ENCODE assay signal across 8 cellular contexts in genomic region chr3:100402150-100402706, GRCh38.
DNase-seq lines count a peak whose midpoint lies in the region; ATAC-seq lines count a peak whose summit lies in the region.

No MANE protein-coding gene starts in this region.

- peak overlapping the region; percentile 97 for H3K27ac Mint-ChIP-seq in T-helper 2 cell treated with Interferon-gamma antibody and Interleukin-4, amounts not matched to agents 5 μg/mL and 100 μg/mL, for 36 hours
- H3K27ac Mint-ChIP-seq in activated naive CD8-positive, alpha-beta T cell treated with anti-CD3 and anti-CD28 coated beads, Interleukin-2, amount 50 U/mL, for 24 hours, result peak overlapping the region; percentile 98

- H3K4me1 ChIP-seq in iPS-20b (ENCODE audit: insufficient read depth, low read length) (peaks cover 5% of the 10 kb centered on the region; the same call in 1 of the 2 replicates), subcutaneous abdominal adipose tissue (ENCODE audit: control insufficient read depth in 5 of 5, insufficient read depth in 5 of 5, low read length in 5 of 5) (peaks cover 0 to 51% (median 40%) of the 10 kb centered on the region in 5 donors)

- H3K36me3 ChIP-seq in iPS-20b (ENCODE audit: insufficient read depth, low read depth, low read length) (no peaks in the 10 kb centered on the region), subcutaneous abdominal adipose tissue (ENCODE audit: control insufficient read depth in 5 of 5, insufficient read depth in 5 of 5, low read length in 5 of 5) (no peaks in the 10 kb centered on the region)

- no peak for ATAC-seq in activated naive CD8-positive, alpha-beta T cell treated with anti-CD3 and anti-CD28 coated beads, Interleukin-2, amount 50 U/mL, for 24 hours
- ATAC-seq in GM21619 (IDR thresholded peaks at IDR 0.05; ENCODE audit: unreplicated experiment) (no peak), GM19467 (IDR thresholded peaks at IDR 0.05; ENCODE audit: unreplicated experiment) (no peak)

- no peak for DNase-seq in T-helper 2 cell treated with Interferon-gamma antibody and Interleukin-4, amounts not matched to agents 5 μg/mL and 100 μg/mL, for 36 hours (ENCODE audit: low spot score)
- DNase-seq in T-helper 2 cell (no peak), NCI-H1694 treated with DMSO at 0.1 percent for 48 hours (lab: John Stamatoyannopoulos, UW) (peak; percentile 26)
- no peak for DNase-seq in activated naive CD8-positive, alpha-beta T cell treated with anti-CD3 and anti-CD28 coated beads, Interleukin-2, amount 50 U/mL, for 24 hours

- H3K27ac ChIP-seq in iPS-20b (ENCODE audit: low read length), result peak overlapping the region; percentile 93
- H3K27ac ChIP-seq in subcutaneous abdominal adipose tissue (ENCODE audit: low read depth, low read length), result peak overlapping the region; percentile 98

- H3K36me3 Mint-ChIP-seq in T-helper 2 cell treated with Interferon-gamma antibody and Interleukin-4, amounts not matched to agents 5 μg/mL and 100 μg/mL, for 36 hours (ENCODE audit: low read depth), result peaks cover 20% of the 10 kb centered on the region
- peaks cover 33% of the 10 kb centered on the region for H3K36me3 Mint-ChIP-seq in activated naive CD8-positive, alpha-beta T cell treated with anti-CD3 and anti-CD28 coated beads, Interleukin-2, amount 50 U/mL, for 24 hours (ENCODE audit: low read depth)

- H3K4me3 ChIP-seq in iPS-20b (ENCODE audit: low read length), result peak overlapping the region; percentile 81
- H3K4me3 ChIP-seq in subcutaneous abdominal adipose tissue (ENCODE audit: low read depth in 1 of 5, low read length in 5 of 5), result peak overlapping the region; percentile 91 to 99 (median 96)

- peaks cover 12% of the 10 kb centered on the region for H3K9me3 Mint-ChIP-seq in T-helper 2 cell treated with Interferon-gamma antibody and Interleukin-4, amounts not matched to agents 5 μg/mL and 100 μg/mL, for 36 hours
- H3K9me3 Mint-ChIP-seq in activated naive CD8-positive, alpha-beta T cell treated with anti-CD3 and anti-CD28 coated beads, Interleukin-2, amount 50 U/mL, for 24 hours, result peaks cover 5% of the 10 kb centered on the region

- H3K4me1 Mint-ChIP-seq in T-helper 2 cell treated with Interferon-gamma antibody and Interleukin-4, amounts not matched to agents 5 μg/mL and 100 μg/mL, for 36 hours (ENCODE audit: low read depth), result peaks cover 36% of the 10 kb centered on the region
- peaks cover 62% of the 10 kb centered on the region for H3K4me1 Mint-ChIP-seq in activated naive CD8-positive, alpha-beta T cell treated with anti-CD3 and anti-CD28 coated beads, Interleukin-2, amount 50 U/mL, for 24 hours

- H3K9me3 ChIP-seq in iPS-20b (ENCODE audit: insufficient read depth, low read depth, low read length), result no peaks in the 10 kb centered on the region
- H3K9me3 ChIP-seq in subcutaneous abdominal adipose tissue (ENCODE audit: control insufficient read depth in 5 of 5, low read length in 5 of 5), result peaks cover 0 to 3% (median 0%) of the 10 kb centered on the region in 5 donors

- peak overlapping the region; percentile 93 for H3K4me3 Mint-ChIP-seq in T-helper 2 cell treated with Interferon-gamma antibody and Interleukin-4, amounts not matched to agents 5 μg/mL and 100 μg/mL, for 36 hours
- peak overlapping the region; percentile 96 for H3K4me3 Mint-ChIP-seq in activated naive CD8-positive, alpha-beta T cell treated with anti-CD3 and anti-CD28 coated beads, Interleukin-2, amount 50 U/mL, for 24 hours

- H3K27me3 Mint-ChIP-seq in T-helper 2 cell treated with Interferon-gamma antibody and Interleukin-4, amounts not matched to agents 5 μg/mL and 100 μg/mL, for 36 hours (ENCODE audit: low read depth), result no peaks in the 10 kb centered on the region
- no peaks in the 10 kb centered on the region for H3K27me3 Mint-ChIP-seq in activated naive CD8-positive, alpha-beta T cell treated with anti-CD3 and anti-CD28 coated beads, Interleukin-2, amount 50 U/mL, for 24 hours

- H3K27me3 ChIP-seq in iPS-20b (ENCODE audit: insufficient read depth, low read length) (no peaks in the 10 kb centered on the region), subcutaneous abdominal adipose tissue (ENCODE audit: control insufficient read depth in 5 of 5, insufficient read depth in 4 of 5, low read length in 5 of 5) (no peaks in the 10 kb centered on the region)

- H3K9ac ChIP-seq in iPS-20b (ENCODE audit: low read depth, low read length) (peak overlapping the region; percentile 87), subcutaneous abdominal adipose tissue (ENCODE audit: low read length in 5 of 5) (peak overlapping the region in 4 of 5 donors; percentile 75 to 99 (median 92))
